In genomic region chr6:14721103-14721758, GRCh38 we compare ENCODE assay signal across 13 cellular contexts.
DNase-seq lines count a peak whose midpoint lies in the region; ATAC-seq and TF ChIP-seq lines count a peak whose summit lies in the region.
"Had no signal": no experiment of that assay in that cellular context is flagged by ENCODE, and none has a peak within 500 bp of the region (broad histone marks: within the 10 kb centered on the region; RNA-seq: fewer than 3 reads in every experiment).

No MANE protein-coding gene starts in this region.

- H3K9me3 Mint-ChIP-seq in activated CD4-positive, alpha-beta T cell treated with anti-CD3 and anti-CD28 coated beads, Interleukin-2, amount 10 ng/mL, durations not matched to agents 24 days and 14 days, result peaks cover 6% of the 10 kb centered on the region

- no peaks in the 10 kb centered on the region for H3K27me3 Mint-ChIP-seq in activated CD4-positive, alpha-beta T cell treated with anti-CD3 and anti-CD28 coated beads, Interleukin-2, amount 10 ng/mL, durations not matched to agents 24 days and 14 days
- H3K27me3 Mint-ChIP-seq: activated naive CD8-positive, alpha-beta T cell treated with anti-CD3 and anti-CD28 coated beads, Interleukin-2, amount 10 ng/mL, durations not matched to agents 7 days and 5 days had no signal

- peak overlapping the region in 3 of 4 donors; percentile 5 to 78 (median 53) for H3K27ac ChIP-seq in upper lobe of left lung
- H3K27ac ChIP-seq: foreskin keratinocyte, VCaP had no signal

- no peak for DNase-seq in activated CD4-positive, alpha-beta T cell treated with anti-CD3 and anti-CD28 coated beads, Interleukin-2, amount 10 ng/mL, durations not matched to agents 24 days and 14 days
- DNase-seq in activated CD4-positive, alpha-beta T cell treated with anti-CD3 and anti-CD28 coated beads for 4 hours, result no peak
- DNase-seq in amniotic epithelial cell (ENCODE audit: low read depth) (peak; percentile 83), left kidney (ENCODE audit: low read depth, low spot score) (peak; percentile 62), upper lobe of left lung (peak in 1 of 2 donors; percentile 71), NCI-H1048 (lab: John Stamatoyannopoulos, UW) (no peak)
- DNase-seq in activated CD4-positive, alpha-beta T cell treated with anti-CD3 and anti-CD28 coated beads, Interleukin-2, amount 50 U/mL, for 4 hours, result no peak
- DNase-seq: activated naive CD8-positive, alpha-beta T cell treated with anti-CD3 and anti-CD28 coated beads, Interleukin-2, amount 10 ng/mL, durations not matched to agents 7 days and 5 days; foreskin keratinocyte; NCI-H526; occipital lobe had no signal

- no peak for TF ChIP-seq CTCF in upper lobe of left lung (IDR thresholded peaks at IDR 0.05)

- peak in 1 of 4 donors; percentile 71 for TF ChIP-seq EP300 in upper lobe of left lung (IDR thresholded peaks at IDR 0.05)

- ATAC-seq in upper lobe of left lung (ENCODE audit: low FRiP score in 2 of 2), result peak; percentile 62 to 71
- ATAC-seq in GM19023 (IDR thresholded peaks at IDR 0.05; ENCODE audit: unreplicated experiment), result no peak
- ATAC-seq: foreskin keratinocyte had no signal

- H3K27ac Mint-ChIP-seq in activated CD4-positive, alpha-beta T cell treated with anti-CD3 and anti-CD28 coated beads, Interleukin-2, amount 10 ng/mL, durations not matched to agents 24 days and 14 days, result peak overlapping the region; percentile 58
- H3K27ac Mint-ChIP-seq: activated naive CD8-positive, alpha-beta T cell treated with anti-CD3 and anti-CD28 coated beads, Interleukin-2, amount 10 ng/mL, durations not matched to agents 7 days and 5 days had no signal

- peaks cover 11 to 16% (median 11%) of the 10 kb centered on the region in 4 donors for H3K4me1 ChIP-seq in upper lobe of left lung

- no peaks in the 10 kb centered on the region for H3K36me3 ChIP-seq in upper lobe of left lung

- H3K4me3 Mint-ChIP-seq in activated CD4-positive, alpha-beta T cell treated with anti-CD3 and anti-CD28 coated beads, Interleukin-2, amount 10 ng/mL, durations not matched to agents 24 days and 14 days, result no peak overlapping the region
- H3K4me3 Mint-ChIP-seq: activated naive CD8-positive, alpha-beta T cell treated with anti-CD3 and anti-CD28 coated beads, Interleukin-2, amount 10 ng/mL, durations not matched to agents 7 days and 5 days had no signal

- no peak overlapping the region for H3K4me3 ChIP-seq in upper lobe of left lung

- H3K36me3 Mint-ChIP-seq in activated CD4-positive, alpha-beta T cell treated with anti-CD3 and anti-CD28 coated beads, Interleukin-2, amount 10 ng/mL, durations not matched to agents 24 days and 14 days (ENCODE audit: low read depth), result peaks cover 5% of the 10 kb centered on the region

- no peak for TF ChIP-seq POLR2A in upper lobe of left lung (IDR thresholded peaks at IDR 0.05)

- no peaks in the 10 kb centered on the region for H3K27me3 ChIP-seq in upper lobe of left lung
- H3K27me3 ChIP-seq: foreskin keratinocyte had no signal

- WGBS in upper lobe of left lung, 2 donors, result 33 to 45% methylated on average over 9 of the region's 9 CpGs

- intact Hi-C loops in activated CD4-positive, alpha-beta T cell treated with anti-CD3 and anti-CD28 coated beads, Interleukin-2, amount 10 ng/mL, durations not matched to agents 24 days and 14 days (cut with micrococcal nuclease), result no loop called here

- no peaks in the 10 kb centered on the region for H3K9me3 ChIP-seq in upper lobe of left lung

- H3K4me1 Mint-ChIP-seq in activated CD4-positive, alpha-beta T cell treated with anti-CD3 and anti-CD28 coated beads, Interleukin-2, amount 10 ng/mL, durations not matched to agents 24 days and 14 days, result peaks cover 43% of the 10 kb centered on the region

Comparison
In these comparisons a context has a peak if more than half of its experiments do, and no peak if none do; other contexts are left out.
1. DNase-seq: peak in amniotic epithelial cell (single experiment) and left kidney (single experiment); none in activated CD4-positive, alpha-beta T cell treated with anti-CD3 and anti-CD28 coated beads, Interleukin-2, amount 10 ng/mL, durations not matched to agents 24 days and 14 days (single experiment), activated CD4-positive, alpha-beta T cell treated with anti-CD3 and anti-CD28 coated beads for 4 hours (0 of 2), activated CD4-positive, alpha-beta T cell treated with anti-CD3 and anti-CD28 coated beads, Interleukin-2, amount 50 U/mL, for 4 hours (0 of 2) and NCI-H1048 (single experiment).